ENCODE assay signal across 18 cellular contexts in the genomic region with DNA sequence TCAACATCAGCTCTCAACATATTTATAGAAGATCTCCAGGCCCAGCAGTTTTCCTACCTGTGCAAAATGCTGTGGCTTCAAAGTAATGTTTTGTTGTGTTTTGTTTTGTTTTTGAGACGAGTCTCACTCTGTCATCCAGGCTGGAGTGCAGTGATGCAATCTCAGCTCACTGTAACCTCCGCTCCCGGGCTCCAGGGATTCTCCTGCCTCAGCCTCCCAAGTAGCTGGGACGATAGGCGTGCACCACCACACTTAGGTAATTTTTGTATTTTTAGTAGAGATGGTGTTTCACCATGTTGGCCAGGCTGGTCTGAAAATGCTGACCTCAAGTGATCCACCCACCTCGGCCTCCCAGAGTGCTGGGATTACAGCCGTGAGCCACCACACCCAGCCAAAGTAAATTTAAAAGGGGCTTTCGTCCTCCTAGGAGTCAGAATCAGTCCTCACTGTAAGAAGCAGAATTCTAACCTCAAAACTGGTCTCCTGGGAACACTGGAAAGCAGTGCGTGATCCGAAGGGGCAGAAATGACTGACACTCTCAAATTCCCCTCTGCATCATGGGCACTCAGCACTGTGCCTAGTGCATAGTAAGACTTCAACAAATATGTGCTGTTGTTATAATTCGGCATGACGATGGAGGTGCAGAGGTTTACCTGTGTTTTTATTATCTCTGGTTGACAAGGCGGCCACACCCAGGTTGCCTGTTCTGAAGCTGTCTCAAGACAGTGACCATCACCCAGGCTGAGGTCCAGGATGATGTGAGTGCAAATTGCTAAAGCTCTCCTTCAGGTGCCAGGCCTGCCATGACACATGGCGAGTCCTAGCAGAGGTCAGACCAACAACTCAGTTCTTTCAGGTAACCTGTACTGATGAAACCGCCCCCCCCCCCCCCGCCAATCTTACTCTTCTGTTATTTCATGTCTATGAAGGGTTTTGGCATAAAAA.
"Had no signal": no experiment of that assay in that cellular context is flagged by ENCODE, and none has a peak within 500 bp of the region (broad histone marks: within the 10 kb centered on the region; RNA-seq: fewer than 3 reads in every experiment).

No MANE protein-coding gene starts in this region.

- H3K27ac ChIP-seq: ascending aorta, coronary artery, left lung, ovary, right lobe of liver had no signal

- H3K9me3 ChIP-seq: ovary, right lobe of liver had no signal

- DNase-seq: activated CD4-positive, alpha-beta T cell treated with anti-CD3 and anti-CD28 coated beads, Interleukin-2, amount 10 ng/mL, durations not matched to agents 7 days and 5 days; activated effector memory CD4-positive, alpha-beta T cell treated with anti-CD3 and anti-CD28 coated beads, Interleukin-2, amount 50 U/mL, for 16 hours; activated T-cell treated with anti-CD3 and anti-CD28 coated beads, Interleukin-2, amount 50 U/mL, for 72 hours; kidney; left lung; stimulated activated CD4-positive, alpha-beta T cell treated with anti-CD3 and anti-CD28 coated beads, Interleukin-4, amount 100 ng/mL, for 1 hour; stomach; T1000 had no signal

- ATAC-seq: activated CD4-positive, CD25-positive, alpha-beta regulatory T cell treated with anti-CD3 and anti-CD28 coated beads, Interleukin-2, amount 50 U/mL, for 24 hours; activated T-cell treated with anti-CD3 and anti-CD28 coated beads, Interleukin-2, amount 50 U/mL, for 72 hours; left lung; right lobe of liver had no signal

- H3K4me3 ChIP-seq: ascending aorta, coronary artery, left lung, ovary, right lobe of liver, smooth muscle cell, stomach had no signal

- H3K27ac Mint-ChIP-seq: activated CD4-positive, alpha-beta T cell treated with anti-CD3 and anti-CD28 coated beads, Interleukin-2, amount 10 ng/mL, durations not matched to agents 7 days and 5 days; activated naive CD4-positive, alpha-beta T cell treated with anti-CD3 and anti-CD28 coated beads, Interleukin-2, amount 50 U/mL, for 24 hours; activated T-cell treated with anti-CD3 and anti-CD28 coated beads, Interleukin-2, amount 50 U/mL, for 72 hours; mesothelial cell of epicardium had no signal

- H3K27me3 Mint-ChIP-seq: activated CD4-positive, alpha-beta T cell treated with anti-CD3 and anti-CD28 coated beads, Interleukin-2, amount 10 ng/mL, durations not matched to agents 7 days and 5 days; activated naive CD4-positive, alpha-beta T cell treated with anti-CD3 and anti-CD28 coated beads, Interleukin-2, amount 50 U/mL, for 24 hours; central memory CD8-positive, alpha-beta T cell had no signal

- H3K36me3 ChIP-seq: ascending aorta, left lung, ovary, right lobe of liver, stomach had no signal

- H3K27me3 ChIP-seq: ascending aorta, left lung, ovary, right lobe of liver, stomach had no signal

- H3K4me3 Mint-ChIP-seq: activated CD4-positive, alpha-beta T cell treated with anti-CD3 and anti-CD28 coated beads, Interleukin-2, amount 10 ng/mL, durations not matched to agents 7 days and 5 days; activated naive CD4-positive, alpha-beta T cell treated with anti-CD3 and anti-CD28 coated beads, Interleukin-2, amount 50 U/mL, for 24 hours; activated T-cell treated with anti-CD3 and anti-CD28 coated beads, Interleukin-2, amount 50 U/mL, for 72 hours; central memory CD8-positive, alpha-beta T cell; mesothelial cell of epicardium; neural crest cell had no signal

- H3K4me2 ChIP-seq: smooth muscle cell had no signal
